In genomic region chr15:43287254-43287653, GRCh38 we compare ENCODE assay signal across 22 cellular contexts. TPM values are rescaled to one million over a fixed set of nuclear protein-coding genes. Genes with fewer than 3 reads are reported as not detected.
"Had no signal": no experiment of that assay in that cellular context is flagged by ENCODE, and none has a peak within 500 bp of the region (broad histone marks: within the 10 kb centered on the region; RNA-seq: fewer than 3 reads in every experiment).

No MANE protein-coding gene starts in this region.

- H3K4me1 ChIP-seq: SJCRH30 had no signal

- H3K4me3 ChIP-seq: SJCRH30 had no signal

- ATAC-seq: Right ventricle myocardium inferior, SK-N-SH treated with all-trans-retinoic acid at 6 μM for 48 hours had no signal

- H3K27ac ChIP-seq: RWPE1, SJCRH30 had no signal

- H3K9me3 ChIP-seq: SJCRH30 had no signal

- DNase-seq: KBM-7, MV-4-11, NCI-H1048, NCI-H1105, NCI-H1417, NCI-H1436 treated with DMSO at 0.1 percent for 48 hours, NCI-H1694 treated with DMSO at 0.1 percent for 48 hours, NCI-H1930, NCI-H2081, NCI-H2171, NCI-H524, NCI-H526 treated with DMSO at 0.1 percent for 48 hours, NCI-H774, SHP77 treated with DMSO at 0.1 percent for 48 hours, SJCRH30 had no signal

- H3K36me3 ChIP-seq: SJCRH30 had no signal

- H3K27me3 ChIP-seq: SJCRH30 had no signal

RNA-seq across cellular contexts. Expression of gene TGM7, which starts 14.8 kb away (rescaled TPM):
- total RNA-seq: HT1080, LHCN-M2, MCF 10A, NCI-H460, Right ventricle myocardium inferior, SJCRH30 had no signal

RNA-seq across cellular contexts. Expression of gene TGM5, which starts 20.5 kb away (rescaled TPM):
- total RNA-seq: LHCN-M2, NCI-H460, Right ventricle myocardium inferior, SJCRH30 had no signal
